22 cellular contexts compared by ENCODE assay signal in the genomic region with DNA sequence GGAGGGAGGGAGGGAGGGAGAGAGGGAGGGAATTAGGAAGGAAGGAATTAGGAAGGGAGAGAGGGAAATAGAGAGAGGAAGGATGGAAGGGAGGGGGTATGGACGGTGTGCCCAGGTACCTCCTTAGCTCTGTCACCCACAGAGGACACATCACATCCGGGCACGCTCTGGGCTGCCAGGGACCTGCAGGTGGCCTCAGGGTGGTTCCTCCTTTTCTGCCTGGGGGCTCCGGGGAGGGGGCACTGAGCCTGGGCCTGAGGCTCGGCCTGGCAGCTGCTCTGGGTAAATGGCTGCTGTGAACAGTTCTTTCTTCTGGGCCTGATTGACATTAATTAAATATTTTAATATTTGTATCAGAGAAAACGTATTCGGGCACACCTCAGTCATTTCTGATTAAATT.
"Had no signal": no experiment of that assay in that cellular context is flagged by ENCODE, and none has a peak within 500 bp of the region (broad histone marks: within the 10 kb centered on the region; RNA-seq: fewer than 3 reads in every experiment).

No MANE protein-coding gene starts in this region.

- H3K27me3 ChIP-seq: brain microvascular endothelial cell, colonic mucosa, foreskin keratinocyte, tibial nerve had no signal

- H3K9me3 ChIP-seq: colonic mucosa, tibial nerve had no signal

- H3K9me3 Mint-ChIP-seq: nephron had no signal

- H3K4me1 ChIP-seq: colonic mucosa, foreskin keratinocyte had no signal

- H3K4me1 Mint-ChIP-seq: nephron had no signal

- ATAC-seq: foreskin keratinocyte; left lobe of liver; stimulated activated naive CD8-positive, alpha-beta T cell treated with anti-CD3 and anti-CD28 coated beads, Interleukin-15, Interleukin-2, amounts not matched to agents 100 U/mL and 50 U/mL, for 24 hours had no signal

- DNase-seq: activated CD4-positive, alpha-beta T cell treated with anti-CD3 and anti-CD28 coated beads, Interleukin-2, amount 50 U/mL, for 1 hour; activated CD4-positive, CD25-positive, alpha-beta regulatory T cell treated with anti-CD3 and anti-CD28 coated beads, Interleukin-2, amount 50 U/mL, for 72 hours; activated CD8-positive, alpha-beta memory T cell treated with anti-CD3 and anti-CD28 coated beads, Interleukin-2, amount 50 U/mL, for 48 hours; activated effector memory CD4-positive, alpha-beta T cell treated with Interleukin-2 at 50 U/mL for 16 hours; activated naive CD4-positive, alpha-beta T cell treated with anti-CD3 and anti-CD28 coated beads, Interleukin-2, amount 50 U/mL, for 16 hours; activated T-cell treated with anti-CD3 and anti-CD28 coated beads, Interleukin-2, amount 50 U/mL, for 48 hours; brain microvascular endothelial cell; central memory CD4-positive, alpha-beta T cell; colonic mucosa; foreskin keratinocyte; hypothalamus; islet precursor cell; mammary epithelial cell; midbrain; stimulated activated CD4-positive, alpha-beta T cell treated with anti-CD3 and anti-CD28 coated beads, Interleukin-12 subunit alpha, Interleukin-12 subunit beta, amount 100 ng/mL, for 4 hours; stimulated activated CD4-positive, alpha-beta T cell treated with anti-CD3 and anti-CD28 coated beads, Interleukin-1b, Interleukin-23, amount 100 ng/mL, for 48 hours; stimulated activated naive CD8-positive, alpha-beta T cell treated with anti-CD3 and anti-CD28 coated beads, Interleukin-15, Interleukin-2, amounts not matched to agents 100 U/mL and 50 U/mL, for 24 hours; T1000 had no signal

- H3K4me3 ChIP-seq: colonic mucosa, tibial nerve had no signal

- H3K27ac ChIP-seq: brain microvascular endothelial cell, colonic mucosa, foreskin keratinocyte, tibial nerve had no signal

- H3K36me3 ChIP-seq: brain microvascular endothelial cell, colonic mucosa, tibial nerve had no signal

- H3K4me3 Mint-ChIP-seq: nephron had no signal

- FAIRE-seq: urothelium cell line had no signal

- H3K27ac Mint-ChIP-seq: nephron had no signal
